9 cellular contexts compared by ENCODE assay signal in genomic region chr2:38554973-38555595, GRCh38. TPM values are rescaled to one million over a fixed set of nuclear protein-coding genes. Genes with fewer than 3 reads are reported as not detected.
DNase-seq lines count a peak whose midpoint lies in the region; ATAC-seq, FAIRE-seq and TF ChIP-seq lines count a peak whose summit lies in the region.
"Had no signal": no experiment of that assay in that cellular context is flagged by ENCODE, and none has a peak within 500 bp of the region (broad histone marks: within the 10 kb centered on the region; RNA-seq: fewer than 3 reads in every experiment).

No MANE protein-coding gene starts in this region.

- FAIRE-seq in HTR-8/SVneo (lab: Jason Lieb, UNC), result no peak

- H3K4me3 ChIP-seq in WI38 (ENCODE audit: low read depth, low read length), result no peak overlapping the region
- H3K4me3 ChIP-seq: stomach had no signal

- TF ChIP-seq CTCF in WI38 (IDR thresholded peaks at IDR 0.05; ENCODE audit: low read depth, low read length), result peak; percentile 32; the same call in 1 of the 2 replicates

- ATAC-seq in GM18870 (IDR thresholded peaks at IDR 0.05; ENCODE audit: unreplicated experiment) (no peak), HG03378 (IDR thresholded peaks at IDR 0.05; ENCODE audit: unreplicated experiment) (no peak)

- DNase-seq in AG20443 (ENCODE audit: low spot score) (peak; percentile 29), H4 (ENCODE audit: low spot score) (peak; percentile 34), kidney tubule cell (ENCODE audit: low spot score) (peak; percentile 9), HTR-8/SVneo (ENCODE audit: insufficient read length, low spot score) (no peak), GM19238 (ENCODE audit: insufficient read length, low spot score) (no peak)
- DNase-seq: stomach had no signal

RNA-seq across cellular contexts. Expression of gene HNRNPLL, which starts 47.6 kb away (rescaled TPM):
- 32.9 and 42.3 TPM in 2 replicates for total RNA-seq in H4 (2014; rRNA removed; shearing (Covaris generic))

Comparison
In these comparisons a context has a peak if more than half of its experiments do, and no peak if none do; other contexts are left out.
1. DNase-seq: peak in AG20443 (single experiment), H4 (single experiment) and kidney tubule cell (single experiment); none in HTR-8/SVneo (single experiment) and GM19238 (single experiment).